8 cellular contexts compared by ENCODE assay signal in the genomic region with DNA sequence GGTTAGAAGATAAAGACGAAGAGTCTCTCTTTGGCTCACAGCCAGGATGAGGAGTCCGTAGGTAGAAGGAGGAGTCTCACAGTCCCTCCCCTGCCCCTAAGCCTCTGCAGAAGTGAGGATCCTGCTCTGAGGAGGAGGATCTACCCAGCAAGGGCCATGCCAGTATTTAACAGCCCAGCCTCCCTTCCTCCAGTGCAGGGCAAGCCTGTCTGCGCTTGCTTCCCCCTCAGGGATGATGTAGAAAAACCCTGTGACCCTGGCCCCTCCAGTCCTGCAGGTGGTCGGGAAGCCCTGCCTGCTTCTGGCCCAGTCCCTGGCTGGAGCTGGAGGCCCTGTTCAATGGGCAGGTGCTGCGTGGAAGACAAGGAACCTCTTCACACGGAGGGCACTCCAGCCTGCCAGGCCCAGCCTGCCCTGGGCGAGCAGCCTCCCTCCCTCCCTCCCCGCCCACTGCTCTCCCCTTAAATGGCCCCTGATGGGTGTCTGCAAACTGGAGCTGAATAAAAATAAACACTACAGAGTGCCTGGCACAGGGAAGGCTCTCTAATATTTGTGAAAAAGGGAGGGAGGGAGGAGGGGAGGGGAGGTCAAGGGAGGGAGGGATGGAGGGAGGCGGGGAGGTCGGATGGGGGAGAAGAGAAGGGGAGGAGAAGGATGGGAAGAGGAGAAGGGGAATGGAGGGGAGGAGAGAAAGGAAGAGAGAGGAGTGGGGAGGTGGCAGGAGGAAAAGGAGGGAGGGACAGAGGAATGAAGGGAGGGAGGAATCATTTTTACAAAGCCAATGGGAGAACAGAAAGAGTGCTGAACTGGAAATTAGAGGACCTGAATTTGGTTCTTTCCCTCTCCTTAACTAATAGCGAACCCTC.
A peak's percentile ranks its signal among the peaks of the same experiment; 100 is the strongest.
DNase-seq lines count a peak whose midpoint lies in the region; ATAC-seq and TF ChIP-seq lines count a peak whose summit lies in the region.

No MANE protein-coding gene starts in this region.

- H3K27me3 ChIP-seq in BE2C (no peaks in the 10 kb centered on the region), muscle layer of colon (ENCODE audit: control insufficient read depth in 1 of 2, insufficient read depth in 2 of 2, low read length in 2 of 2) (no peaks in the 10 kb centered on the region)

- peak overlapping the region; percentile 22 for H3K9ac ChIP-seq in muscle layer of colon (ENCODE audit: low read length)

- H3K4me3 ChIP-seq in BE2C (ENCODE audit: low read depth, low read length) (peak overlapping the region; percentile 39), muscle layer of colon (ENCODE audit: low read depth in 1 of 2, low read length in 2 of 2) (peak overlapping the region in 1 of 2 donors; percentile 61)

- H3K36me3 ChIP-seq in BE2C, result no peaks in the 10 kb centered on the region
- H3K36me3 ChIP-seq in muscle layer of colon (ENCODE audit: insufficient read depth, low read length), result no peaks in the 10 kb centered on the region

- TF ChIP-seq CTCF in BE2C (IDR thresholded peaks at IDR 0.05; ENCODE audit: low read depth, low read length) (no peak), GM20000 (IDR thresholded peaks at IDR 0.05; ENCODE audit: extremely low read depth, missing control alignments) (no peak)

- H3K9me3 ChIP-seq in BE2C (no peaks in the 10 kb centered on the region), muscle layer of colon (ENCODE audit: low read length) (no peaks in the 10 kb centered on the region)

- peak; percentile 53 for DNase-seq in BE2C
- DNase-seq in NCI-H2029 (lab: John Stamatoyannopoulos, UW), result peak; percentile 91
- peak; percentile 85 for DNase-seq in cerebellar cortex (ENCODE audit: low spot score)
- DNase-seq in germinal center (ENCODE audit: low spot score), result no peak
- no peak for DNase-seq in GM20000 (ENCODE audit: low spot score)

- H3K4me1 ChIP-seq in BE2C (peaks cover 14% of the 10 kb centered on the region), muscle layer of colon (ENCODE audit: insufficient read depth, low read length) (peaks cover 42% of the 10 kb centered on the region)

- peak overlapping the region; percentile 69 for H3K27ac ChIP-seq in muscle layer of colon (ENCODE audit: low read depth, low read length)

- ATAC-seq in HG02678 (IDR thresholded peaks at IDR 0.05; ENCODE audit: unreplicated experiment), result no peak
- no peak for ATAC-seq in HG03045 (IDR thresholded peaks at IDR 0.05; ENCODE audit: unreplicated experiment)

Comparison
In these comparisons a context has a peak if more than half of its experiments do, and no peak if none do; other contexts are left out.
1. DNase-seq: peak in BE2C (single experiment), NCI-H2029 (single experiment) and cerebellar cortex (single experiment); none in germinal center (single experiment) and GM20000 (single experiment).